8 cellular contexts compared by ENCODE assay signal in genomic region chr14:76953196-76953945, GRCh38.
DNase-seq lines count a peak whose midpoint lies in the region; ATAC-seq and TF ChIP-seq lines count a peak whose summit lies in the region.

No MANE protein-coding gene starts in this region.

- no peak for TF ChIP-seq RAD21 in SK-N-SH (IDR thresholded peaks at IDR 0.05; ENCODE audit: low read length)

- TF ChIP-seq CTCF in A673 (conservative IDR thresholded peaks at IDR 0.05; ENCODE audit: low read depth, low read length) (no peak), SK-N-SH (IDR thresholded peaks at IDR 0.05) (no peak), body of pancreas (IDR thresholded peaks at IDR 0.05) (no peak)

- H3K4me1 ChIP-seq in A673 (ENCODE audit: insufficient read depth, low read length, poor library complexity, severe bottlenecking) (peaks cover 77% of the 10 kb centered on the region), SK-N-SH (ENCODE audit: control insufficient read depth in 1 of 2, insufficient read depth in 2 of 2, low read depth in 1 of 2, low read length in 1 of 2) (peaks cover 69 to 70% of the 10 kb centered on the region in 2 experiments), body of pancreas (peaks cover 64% of the 10 kb centered on the region)

- WGBS in SK-N-SH (ENCODE audit: low lambda C conversion rate) = 40% methylated on average over 10 of the region's 12 CpGs
- WGBS in body of pancreas, 2 donors = 39 to 44% methylated on average over 8 to 12 of the region's 12 CpGs

- H4K20me1 ChIP-seq in SK-N-SH (ENCODE audit: insufficient read depth) = no peaks in the 10 kb centered on the region

- peaks cover 69% of the 10 kb centered on the region for H3F3A ChIP-seq in SK-N-SH (replicated peaks; ENCODE audit: insufficient read depth)

- TF ChIP-seq POLR2A in body of pancreas (IDR thresholded peaks at IDR 0.05) = peak in 2 of 3 donors; percentile 38 to 47

- H3K27ac ChIP-seq in A673 (ENCODE audit: low read depth, low read length, poor library complexity, severe bottlenecking) (peak overlapping the region; percentile 99), SK-N-SH (ENCODE audit: low read depth in 2 of 2, low read length in 1 of 2) (peak overlapping the region; percentile 98 to 99), body of pancreas (peak overlapping the region; percentile 49 to 91 (median 90))

- CTCF ChIA-PET in A673 (lab: Charles Lee) = interaction anchor here (0.6 kb wide), 1 partner anchor 74 kb away, joined by 10 read pairs; no protein-coding TSS in a partner anchor
- CTCF ChIA-PET in SK-N-SH (lab: Yijun Ruan, JAX) = interaction anchor here (0.9 to 4.3 kb wide), 15 partner anchors 9 to 145 kb away, joined by 3 to 19 read pairs (median 3); partner anchors contain the start of gene CIPC

- TF ChIP-seq EP300 in SK-N-SH (IDR thresholded peaks at IDR 0.05; ENCODE audit: borderline replicate concordance in 1 of 2, low read depth in 1 of 2, low read length in 1 of 2) = 0 out of 4 replicates have a peak, but pooled peaks of 1 of the 2 experiments have one; percentile 25

- peak overlapping the region; percentile 90 for H3K9ac ChIP-seq in SK-N-SH

- H3K4me3 ChIP-seq in A673 (ENCODE audit: low read depth, low read length, poor library complexity, severe bottlenecking) = no peak overlapping the region
- peak overlapping the region in 1 of 2 experiments; percentile 63; a peak in 2 of 4 replicates for H3K4me3 ChIP-seq in SK-N-SH (ENCODE audit: low read depth in 2 of 2, low read length in 1 of 2)
- H3K4me3 ChIP-seq in body of pancreas = no peak overlapping the region

- H3K9me2 ChIP-seq in SK-N-SH = no peaks in the 10 kb centered on the region

- intact Hi-C loops in A673 (cut with micrococcal nuclease; ENCODE audit: unreplicated experiment) = no loop called here
- intact Hi-C loops in body of pancreas (cut with DNase I) = no loop called here

- peaks cover 14% of the 10 kb centered on the region for H3K79me2 ChIP-seq in SK-N-SH (ENCODE audit: insufficient read depth)

- H3K9me3 ChIP-seq in A673 (ENCODE audit: low read depth, low read length, poor library complexity, severe bottlenecking) = no peaks in the 10 kb centered on the region
- no peaks in the 10 kb centered on the region for H3K9me3 ChIP-seq in SK-N-SH
- no peaks in the 10 kb centered on the region for H3K9me3 ChIP-seq in body of pancreas

- POLR2A ChIA-PET in A673 (lab: Charles Lee; ENCODE audit: low non-redundant PET) = interaction anchor here (0.6 kb wide), 1 partner anchor 35 kb away, joined by 3 read pairs; no protein-coding TSS in a partner anchor
- POLR2A ChIA-PET in SK-N-SH (lab: Yijun Ruan, JAX) = interaction anchor here (0.8 to 1.5 kb wide), 4 partner anchors 17 to 75 kb away, joined by 3 to 4 read pairs (median 4); no protein-coding TSS in a partner anchor

- peak overlapping the region; percentile 87 for H3K4me2 ChIP-seq in SK-N-SH

- H3K36me3 ChIP-seq in A673 (ENCODE audit: insufficient read depth, low read length, poor library complexity, severe bottlenecking) (no peaks in the 10 kb centered on the region), SK-N-SH (replicated peaks in 1 of 2; ENCODE audit: control insufficient read depth in 1 of 2, insufficient read depth in 2 of 2, low read length in 1 of 2) (no peaks in the 10 kb centered on the region), body of pancreas (replicated peaks in 1 of 2; ENCODE audit: insufficient read depth in 1 of 2, low read depth in 2 of 2) (no peaks in the 10 kb centered on the region)

- ATAC-seq in body of pancreas = peak; percentile 41

- H3K27me3 ChIP-seq in A673 (replicated peaks; ENCODE audit: insufficient read depth, low read depth, low read length, poor library complexity) (no peaks in the 10 kb centered on the region), SK-N-SH (ENCODE audit: insufficient read depth) (no peaks in the 10 kb centered on the region), body of pancreas (no peaks in the 10 kb centered on the region)

- DNase-seq in A673 (ENCODE audit: low spot score) (peak; percentile 59), GOT3 (lab: John Stamatoyannopoulos, UW) (peak; percentile 6), SK-N-SH (peak; percentile 52), body of pancreas (peak; percentile 50 to 82 (median 74)), iris pigment epithelial cell (ENCODE audit: low read depth) (peak; percentile 85), NCI-H1930 (lab: John Stamatoyannopoulos, UW) (no peak), DMS114 treated with DMSO at 0.1 percent for 48 hours (lab: John Stamatoyannopoulos, UW; ENCODE audit: unreplicated experiment) (no peak)
- peak; percentile 55 for DNase-seq in stimulated activated CD4-positive, alpha-beta T cell treated with anti-CD3 and anti-CD28 coated beads, Interleukin-2, amount 100 ng/mL, for 4 hours (ENCODE audit: low read depth)

- BruUV-seq in A673 (replicated peaks; lab: Mats Ljungman, UMichigan) = no TSS peak

- peak overlapping the region; percentile 68; the same call in 1 of the 2 replicates for H2AFZ ChIP-seq in SK-N-SH (ENCODE audit: low read depth)

TF ChIP-seq in SK-N-SH, 30 proteins besides CTCF, POLR2A, EP300 and RAD21 (continues in another document):
- no peak for TF ChIP-seq EZH2phosphoT487 (IDR thresholded peaks at IDR 0.05; ENCODE audit: borderline replicate concordance, low read depth)
- peak; percentile 24; the same call in 1 of the 2 replicates for TF ChIP-seq MXI1 (IDR thresholded peaks at IDR 0.05; ENCODE audit: low read depth, low read length)
- TF ChIP-seq, protein P1, sequence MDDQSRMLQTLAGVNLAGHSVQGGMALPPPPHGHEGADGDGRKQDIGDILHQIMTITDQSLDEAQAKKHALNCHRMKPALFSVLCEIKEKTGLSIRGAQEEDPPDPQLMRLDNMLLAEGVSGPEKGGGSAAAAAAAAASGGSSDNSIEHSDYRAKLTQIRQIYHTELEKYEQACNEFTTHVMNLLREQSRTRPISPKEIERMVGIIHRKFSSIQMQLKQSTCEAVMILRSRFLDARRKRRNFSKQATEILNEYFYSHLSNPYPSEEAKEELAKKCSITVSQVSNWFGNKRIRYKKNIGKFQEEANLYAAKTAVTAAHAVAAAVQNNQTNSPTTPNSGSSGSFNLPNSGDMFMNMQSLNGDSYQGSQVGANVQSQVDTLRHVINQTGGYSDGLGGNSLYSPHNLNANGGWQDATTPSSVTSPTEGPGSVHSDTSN (IDR thresholded peaks at IDR 0.05) = no peak
- TF ChIP-seq USF2 (IDR thresholded peaks at IDR 0.05; ENCODE audit: borderline replicate concordance, low read depth, low read length) = no peak
- no peak; the same call in 1 of the 2 replicates for TF ChIP-seq MEF2A (IDR thresholded peaks at IDR 0.05; ENCODE audit: borderline replicate concordance, low read depth)
- TF ChIP-seq ZBTB33 (IDR thresholded peaks at IDR 0.05; ENCODE audit: borderline replicate concordance, low read depth) = no peak
- no peak for TF ChIP-seq NFIC (IDR thresholded peaks at IDR 0.05; ENCODE audit: borderline replicate concordance)
- TF ChIP-seq, protein P2, sequence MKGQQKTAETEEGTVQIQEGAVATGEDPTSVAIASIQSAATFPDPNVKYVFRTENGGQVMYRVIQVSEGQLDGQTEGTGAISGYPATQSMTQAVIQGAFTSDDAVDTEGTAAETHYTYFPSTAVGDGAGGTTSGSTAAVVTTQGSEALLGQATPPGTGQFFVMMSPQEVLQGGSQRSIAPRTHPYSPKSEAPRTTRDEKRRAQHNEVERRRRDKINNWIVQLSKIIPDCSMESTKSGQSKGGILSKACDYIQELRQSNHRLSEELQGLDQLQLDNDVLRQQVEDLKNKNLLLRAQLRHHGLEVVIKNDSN (IDR thresholded peaks at IDR 0.05; ENCODE audit: borderline replicate concordance, low read depth) = no peak
- TF ChIP-seq POLR2AphosphoS5 (IDR thresholded peaks at IDR 0.05; ENCODE audit: low read depth, low read length) = peak; percentile 62; the same call in 1 of the 2 replicates
- no peak for TF ChIP-seq FOSL2 (IDR thresholded peaks at IDR 0.05; ENCODE audit: borderline replicate concordance, low read depth)
- peak; percentile 5 for TF ChIP-seq SMC3 (IDR thresholded peaks at IDR 0.05; ENCODE audit: low read depth, low read length)
- TF ChIP-seq RXRA (IDR thresholded peaks at IDR 0.05; ENCODE audit: borderline replicate concordance, low read depth) = no peak
- TF ChIP-seq, protein P3, sequence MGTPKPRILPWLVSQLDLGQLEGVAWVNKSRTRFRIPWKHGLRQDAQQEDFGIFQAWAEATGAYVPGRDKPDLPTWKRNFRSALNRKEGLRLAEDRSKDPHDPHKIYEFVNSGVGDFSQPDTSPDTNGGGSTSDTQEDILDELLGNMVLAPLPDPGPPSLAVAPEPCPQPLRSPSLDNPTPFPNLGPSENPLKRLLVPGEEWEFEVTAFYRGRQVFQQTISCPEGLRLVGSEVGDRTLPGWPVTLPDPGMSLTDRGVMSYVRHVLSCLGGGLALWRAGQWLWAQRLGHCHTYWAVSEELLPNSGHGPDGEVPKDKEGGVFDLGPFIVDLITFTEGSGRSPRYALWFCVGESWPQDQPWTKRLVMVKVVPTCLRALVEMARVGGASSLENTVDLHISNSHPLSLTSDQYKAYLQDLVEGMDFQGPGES (IDR thresholded peaks at IDR 0.05; ENCODE audit: low read depth, low read length) = no peak
- TF ChIP-seq SIN3A (IDR thresholded peaks at IDR 0.05; ENCODE audit: borderline replicate concordance, low read depth, low read length) = no peak
- no peak for TF ChIP-seq GABPA (IDR thresholded peaks at IDR 0.05; ENCODE audit: low read depth)
- TF ChIP-seq FOXJ3 (CRISPR knock-in tag; IDR thresholded peaks at IDR 0.05) = no peak

Comparison
In these comparisons a context has a peak if more than half of its experiments do, and no peak if none do; other contexts are left out.
1. DNase-seq: peak in A673 (single experiment), GOT3 (single experiment), SK-N-SH (single experiment), body of pancreas (4 of 4), iris pigment epithelial cell (single experiment) and stimulated activated CD4-positive, alpha-beta T cell treated with anti-CD3 and anti-CD28 coated beads, Interleukin-2, amount 100 ng/mL, for 4 hours (single experiment); none in NCI-H1930 (0 of 2) and DMS114 treated with DMSO at 0.1 percent for 48 hours (single experiment).
2. Peak in every context shown above with its lines, with median percentiles within 50 percentile points of each other: H3K27ac ChIP-seq.